ENCODE assay signal across 11 cellular contexts in the genomic region with DNA sequence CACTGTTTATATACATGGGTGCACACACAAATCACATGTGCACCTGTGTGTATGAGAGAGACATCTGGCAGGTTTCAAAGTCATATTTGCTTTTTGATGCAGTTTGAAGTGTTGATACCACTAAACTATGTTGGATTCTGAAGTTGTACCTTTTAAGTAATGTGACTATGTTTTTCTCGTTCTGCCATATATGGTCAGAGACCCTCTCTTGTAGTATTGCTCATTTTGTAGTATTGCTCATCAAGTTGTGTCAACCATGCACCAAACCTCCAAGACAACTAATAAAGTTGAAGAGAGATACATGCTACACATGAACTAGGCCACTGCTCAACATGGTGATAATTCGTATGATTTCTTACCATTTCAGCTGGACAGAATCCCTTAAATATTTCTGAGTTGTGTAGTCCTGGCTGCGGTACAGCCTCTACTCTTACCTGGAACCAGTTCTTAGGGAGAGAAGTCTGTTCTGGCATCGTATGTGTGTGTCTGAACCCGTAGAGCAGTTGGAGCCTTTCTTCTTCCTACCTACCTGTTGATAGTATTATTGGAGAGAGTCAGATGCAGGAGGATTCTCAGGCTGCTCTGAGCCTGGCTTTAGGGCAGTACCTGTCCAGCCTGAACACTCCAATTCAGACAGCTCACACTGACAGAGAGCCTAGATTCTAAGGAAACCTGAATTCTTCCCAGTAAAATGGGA.
DNase-seq lines count a peak whose midpoint lies in the region; ATAC-seq, FAIRE-seq and TF ChIP-seq lines count a peak whose summit lies in the region.
"Had no signal": no experiment of that assay in that cellular context is flagged by ENCODE, and none has a peak within 500 bp of the region (broad histone marks: within the 10 kb centered on the region; RNA-seq: fewer than 3 reads in every experiment).

No MANE protein-coding gene starts in this region.

- peaks cover 26% of the 10 kb centered on the region for H3F3A ChIP-seq in GM23248 (ENCODE audit: insufficient read depth)

- H3K4me3 ChIP-seq in A549 (no peak overlapping the region), GM23248 (peak overlapping the region; percentile 83; the same call in 1 of the 2 replicates), breast epithelium (peak overlapping the region in 2 of 3 donors; percentile 72 to 75)
- H3K4me3 ChIP-seq in naive thymus-derived CD4-positive, alpha-beta T cell (ENCODE audit: low read length) = peak overlapping the region; percentile 97

- DNase-seq in A549 (ENCODE audit: low read depth in 1 of 2, low spot score in 1 of 2) (no peak), GM23248 (no peak), breast epithelium (ENCODE audit: low spot score in 2 of 2) (no peak), NCI-H1436 treated with DMSO at 0.1 percent for 48 hours (lab: John Stamatoyannopoulos, UW) (no peak), NCI-H2107 (lab: John Stamatoyannopoulos, UW) (no peak)
- DNase-seq in naive thymus-derived CD4-positive, alpha-beta T cell = peak in 1 of 9 donors; percentile 8
- DNase-seq: brain microvascular endothelial cell, GOT3, nucleus accumbens had no signal

- H3K4me2 ChIP-seq in A549 (peak overlapping the region; percentile 82), GM23248 (ENCODE audit: unreplicated experiment) (peak overlapping the region; percentile 90)

- H3K27ac Mint-ChIP-seq in naive thymus-derived CD4-positive, alpha-beta T cell = peak overlapping the region; percentile 93 to 98 (median 95)

- FAIRE-seq in A549 (lab: Jason Lieb, UNC) = no peak

- no peak overlapping the region for H2AFZ ChIP-seq in GM23248

- 85% methylated on average over 5 of the region's 5 CpGs for WGBS in A549 (ENCODE audit: missing lambda C conversion rate)
- 84 to 86% methylated on average over 5 of the region's 5 CpGs for WGBS in GM23248 (ENCODE audit: low coverage in 1 of 2, low lambda C conversion rate in 2 of 2, missing lambda C conversion rate in 2 of 2), 2 experiments

- H4K20me1 ChIP-seq in GM23248 (ENCODE audit: insufficient read depth) = no peaks in the 10 kb centered on the region

- H3K27ac ChIP-seq in A549 (no peak overlapping the region), GM23248 (no peak overlapping the region), breast epithelium (peak overlapping the region; percentile 13 to 92)
- no peak overlapping the region for H3K27ac ChIP-seq in naive thymus-derived CD4-positive, alpha-beta T cell (ENCODE audit: low read depth, low read length)

- H3K9me3 Mint-ChIP-seq in naive thymus-derived CD4-positive, alpha-beta T cell = no peaks in the 10 kb centered on the region

- POLR2A ChIA-PET in A549 (lab: Yijun Ruan, JAX) = no interaction called here
- POLR2A ChIA-PET in naive thymus-derived CD4-positive, alpha-beta T cell (lab: Charles Lee) = interaction anchor here (1.6 to 2.0 kb wide), 2 partner anchors 19 to 154 kb away, joined by 3 to 5 read pairs; no protein-coding TSS in a partner anchor

- H3K9me3 ChIP-seq in A549 (no peaks in the 10 kb centered on the region), GM23248 (ENCODE audit: low read depth) (no peaks in the 10 kb centered on the region), breast epithelium (no peaks in the 10 kb centered on the region)
- H3K9me3 ChIP-seq in naive thymus-derived CD4-positive, alpha-beta T cell (ENCODE audit: control insufficient read depth in 2 of 3, low read length in 3 of 3) = no peaks in the 10 kb centered on the region

- H3K27me3 Mint-ChIP-seq in naive thymus-derived CD4-positive, alpha-beta T cell = no peaks in the 10 kb centered on the region

- H3K79me2 ChIP-seq in GM23248 (ENCODE audit: insufficient read depth) = peaks cover 45% of the 10 kb centered on the region

- no peaks in the 10 kb centered on the region for H3K9me2 ChIP-seq in GM23248 (ENCODE audit: insufficient read depth)

- no peaks in the 10 kb centered on the region for H3K27me3 ChIP-seq in GM23248 (replicated peaks; ENCODE audit: insufficient read depth)
- H3K27me3 ChIP-seq in breast epithelium = no peaks in the 10 kb centered on the region
- H3K27me3 ChIP-seq in naive thymus-derived CD4-positive, alpha-beta T cell (ENCODE audit: control insufficient read depth in 2 of 2, insufficient read depth in 2 of 2, low read length in 2 of 2) = no peaks in the 10 kb centered on the region
- H3K27me3 ChIP-seq: brain microvascular endothelial cell had no signal

- TF ChIP-seq RAD21 in A549 (conservative IDR thresholded peaks at IDR 0.05 in 1 of 2, IDR thresholded peaks at IDR 0.05 in 1 of 2) = no peak

- H3K36me3 ChIP-seq in GM23248 (ENCODE audit: low read depth) = no peaks in the 10 kb centered on the region
- no peaks in the 10 kb centered on the region for H3K36me3 ChIP-seq in breast epithelium
- no peaks in the 10 kb centered on the region for H3K36me3 ChIP-seq in naive thymus-derived CD4-positive, alpha-beta T cell (ENCODE audit: control insufficient read depth in 2 of 3, insufficient read depth in 3 of 3, low read length in 3 of 3)
- H3K36me3 ChIP-seq: brain microvascular endothelial cell had no signal

- TF ChIP-seq POLR2A in A549 (IDR thresholded peaks at IDR 0.05; ENCODE audit: low read length) (no peak), breast epithelium (IDR thresholded peaks at IDR 0.05) (no peak)

- no peak overlapping the region for H3K9ac ChIP-seq in GM23248

- peaks cover 19% of the 10 kb centered on the region for H3K4me1 ChIP-seq in A549
- H3K4me1 ChIP-seq in GM23248 (ENCODE audit: insufficient read depth) = peaks cover 24% of the 10 kb centered on the region
- H3K4me1 ChIP-seq in breast epithelium = no peaks in the 10 kb centered on the region
- peaks cover 7 to 28% of the 10 kb centered on the region in 2 donors for H3K4me1 ChIP-seq in naive thymus-derived CD4-positive, alpha-beta T cell (ENCODE audit: control insufficient read depth in 2 of 2, insufficient read depth in 2 of 2, low read length in 2 of 2)

- ATAC-seq in A549 = no peak
- no peak for ATAC-seq in naive thymus-derived CD4-positive, alpha-beta T cell
- no peak for ATAC-seq in GM18867 (IDR thresholded peaks at IDR 0.05; ENCODE audit: unreplicated experiment)
- ATAC-seq in GM18873 (IDR thresholded peaks at IDR 0.05; ENCODE audit: low FRiP score, unreplicated experiment) = no peak

- peak overlapping the region; percentile 92 to 99 (median 97) for H3K4me3 Mint-ChIP-seq in naive thymus-derived CD4-positive, alpha-beta T cell

- peaks cover 40 to 84% (median 77%) of the 10 kb centered on the region in 7 donors for H3K4me1 Mint-ChIP-seq in naive thymus-derived CD4-positive, alpha-beta T cell

- in situ Hi-C loops in GM23248 (cut with MboI) = no loop called here

- no peak for TF ChIP-seq EP300 in A549 (IDR thresholded peaks at IDR 0.05)

- CTCF ChIA-PET in A549 (lab: Yijun Ruan, JAX) = no interaction called here
- CTCF ChIA-PET in naive thymus-derived CD4-positive, alpha-beta T cell (lab: Charles Lee) = interaction anchor here (0.9 to 2.4 kb wide), 4 partner anchors 10 to 216 kb away, joined by 3 to 9 read pairs (median 4); no protein-coding TSS in a partner anchor

- no peak for TF ChIP-seq CTCF in A549 (IDR thresholded peaks at IDR 0.05)
- TF ChIP-seq CTCF in breast epithelium (IDR thresholded peaks at IDR 0.05) = no peak

- peaks cover 0 to 21% (median 18%) of the 10 kb centered on the region in 5 donors for H3K36me3 Mint-ChIP-seq in naive thymus-derived CD4-positive, alpha-beta T cell

- intact Hi-C loops in breast epithelium (cut with DNase I; ENCODE audit: low total_unique reads) = loop anchor here (10.0 kb wide), 1 partner anchor 89 kb away; no protein-coding TSS in a partner anchor
- intact Hi-C loops in naive thymus-derived CD4-positive, alpha-beta T cell (cut with micrococcal nuclease) = loop anchor here (5.0 to 10.0 kb wide), 10 partner anchors 46 to 1381 kb away; partner anchors contain the start of genes ERBIN (in 1 of the 2), NLN (in 1 of the 2), PIK3R1 (in 1 of the 2) and SGTB (in 1 of the 2)

TF ChIP-seq in A549, 52 proteins besides CTCF, POLR2A, EP300 and RAD21:
- TF ChIP-seq ZNF302 (CRISPR knock-in tag; IDR thresholded peaks at IDR 0.05) = no peak
- TF ChIP-seq NFE2L2 (conservative IDR thresholded peaks at IDR 0.05; ENCODE audit: low read length) = no peak
- no peak for TF ChIP-seq BCL3 (IDR thresholded peaks at IDR 0.05)

Comparison
In these comparisons a context has a peak if more than half of its experiments do, and no peak if none do; other contexts are left out.
1. H3K27ac ChIP-seq: peak in breast epithelium (2 of 2); none in A549 (0 of 2), GM23248 (single experiment) and naive thymus-derived CD4-positive, alpha-beta T cell (single experiment).